ENCODE assay signal across 10 cellular contexts in genomic region chr6:157715766-157716171, GRCh38.
A peak's percentile ranks its signal among the peaks of the same experiment; 100 is the strongest.
DNase-seq lines count a peak whose midpoint lies in the region; ATAC-seq, FAIRE-seq and TF ChIP-seq lines count a peak whose summit lies in the region.
"Had no signal": no experiment of that assay in that cellular context is flagged by ENCODE, and none has a peak within 500 bp of the region (broad histone marks: within the 10 kb centered on the region; RNA-seq: fewer than 3 reads in every experiment).

No MANE protein-coding gene starts in this region.

- H3F3A ChIP-seq in GM23338 (replicated peaks; ENCODE audit: low read depth): no peaks in the 10 kb centered on the region

- no peaks in the 10 kb centered on the region for H3K9me3 Mint-ChIP-seq in GM23338
- H3K9me3 Mint-ChIP-seq: stimulated activated naive CD8-positive, alpha-beta T cell treated with anti-CD3 and anti-CD28 coated beads, Interleukin-15, amount 100 ng/mL, for 72 hours had no signal

- peaks cover 15% of the 10 kb centered on the region for H3K27me3 Mint-ChIP-seq in GM23338 (ENCODE audit: insufficient read depth, low read depth, poor library complexity)

- no peaks in the 10 kb centered on the region for H3K36me3 Mint-ChIP-seq in GM23338 (ENCODE audit: low read depth)

- H3K27me3 ChIP-seq in GM23338 (ENCODE audit: insufficient read depth) (no peaks in the 10 kb centered on the region), breast epithelium (no peaks in the 10 kb centered on the region)

- H3K4me2 ChIP-seq in GM23338: no peak overlapping the region

- 0 out of 2 replicates have a peak, but pooled peaks cover 5% of the 10 kb centered on the region for H3K9me2 ChIP-seq in GM23338 (ENCODE audit: insufficient read depth)

- H3K27ac Mint-ChIP-seq in GM23338: no peak overlapping the region

- no peak overlapping the region for H3K27ac ChIP-seq in GM23338 (ENCODE audit: low read depth)
- peak overlapping the region; percentile 73 to 88 for H3K27ac ChIP-seq in breast epithelium
- no peak overlapping the region for H3K27ac ChIP-seq in kidney (ENCODE audit: low read depth in 2 of 2, low read length in 2 of 2)
- H3K27ac ChIP-seq in skin epidermis: peak overlapping the region in 16 of 21 experiments; percentile 3 to 88 (median 52)
- H3K27ac ChIP-seq: epithelial cell of prostate had no signal

- ATAC-seq in GM23338: peak; percentile 36; the same call in 2 of the 3 replicates
- ATAC-seq in GM18519 (IDR thresholded peaks at IDR 0.05; ENCODE audit: low FRiP score, unreplicated experiment): no peak
- ATAC-seq in GM18870 (IDR thresholded peaks at IDR 0.05; ENCODE audit: unreplicated experiment): no peak
- ATAC-seq: stimulated activated naive CD8-positive, alpha-beta T cell treated with anti-CD3 and anti-CD28 coated beads, Interleukin-15, amount 100 ng/mL, for 72 hours had no signal

- TF ChIP-seq CTCF in GM23338 (conservative IDR thresholded peaks at IDR 0.05; ENCODE audit: low read depth in 2 of 2): no peak
- TF ChIP-seq CTCF in breast epithelium (IDR thresholded peaks at IDR 0.05): peak in 1 of 3 donors; percentile 10
- TF ChIP-seq CTCF in kidney (IDR thresholded peaks at IDR 0.05; ENCODE audit: borderline replicate concordance, extremely low read depth, insufficient read depth): no peak

- peaks cover 34% of the 10 kb centered on the region for H3K4me1 Mint-ChIP-seq in GM23338

- no peak for TF ChIP-seq POLR2A in breast epithelium (IDR thresholded peaks at IDR 0.05)

- no peak overlapping the region for H3K9ac ChIP-seq in kidney (ENCODE audit: low read length in 2 of 2)

- intact Hi-C loops in breast epithelium (cut with DNase I; ENCODE audit: low total_unique reads) (no loop called here), kidney (cut with DNase I) (no loop called here)

- peak overlapping the region; percentile 85 for H2AFZ ChIP-seq in GM23338

- no peaks in the 10 kb centered on the region; the same call in 1 of the 2 replicates for H3K36me3 ChIP-seq in GM23338 (ENCODE audit: insufficient read depth)
- no peaks in the 10 kb centered on the region for H3K36me3 ChIP-seq in breast epithelium
- no peaks in the 10 kb centered on the region for H3K36me3 ChIP-seq in kidney (ENCODE audit: control insufficient read depth in 1 of 2, insufficient read depth in 2 of 2, low read length in 2 of 2)

- no peak overlapping the region for H3K4me3 Mint-ChIP-seq in GM23338
- H3K4me3 Mint-ChIP-seq: stimulated activated naive CD8-positive, alpha-beta T cell treated with anti-CD3 and anti-CD28 coated beads, Interleukin-15, amount 100 ng/mL, for 72 hours had no signal

- H3K4me3 ChIP-seq in GM23338: no peak overlapping the region
- H3K4me3 ChIP-seq in breast epithelium: peak overlapping the region in 2 of 3 donors; percentile 21 to 55
- H3K4me3 ChIP-seq in kidney (ENCODE audit: low read length in 2 of 2): no peak overlapping the region
- no peak overlapping the region for H3K4me3 ChIP-seq in skin epidermis

- H3K4me1 ChIP-seq in GM23338 (ENCODE audit: insufficient read depth): peaks cover 12% of the 10 kb centered on the region; the same call in 1 of the 2 replicates
- H3K4me1 ChIP-seq in breast epithelium: no peaks in the 10 kb centered on the region
- peaks cover 2 to 7% of the 10 kb centered on the region in 2 donors for H3K4me1 ChIP-seq in kidney (ENCODE audit: control insufficient read depth in 1 of 2, insufficient read depth in 1 of 2, low read depth in 1 of 2, low read length in 2 of 2)

- no peaks in the 10 kb centered on the region for H3K79me2 ChIP-seq in GM23338 (replicated peaks; ENCODE audit: insufficient read depth)

- H4K20me1 ChIP-seq in GM23338 (replicated peaks; ENCODE audit: insufficient read depth): no peaks in the 10 kb centered on the region

- no peak for DNase-seq in GM23338 (ENCODE audit: low spot score)
- DNase-seq in breast epithelium (ENCODE audit: low spot score in 2 of 2): peak in 1 of 2 donors; percentile 40
- peak; percentile 89 for DNase-seq in kidney
- DNase-seq in NCI-H187 treated with DMSO at 0.1 percent for 48 hours (lab: John Stamatoyannopoulos, UW): no peak
- no peak for DNase-seq in activated CD8-positive, alpha-beta memory T cell treated with anti-CD3 and anti-CD28 coated beads for 24 hours
- DNase-seq: stimulated activated naive CD8-positive, alpha-beta T cell treated with anti-CD3 and anti-CD28 coated beads, Interleukin-15, amount 100 ng/mL, for 72 hours had no signal

- H3K9me3 ChIP-seq in breast epithelium: no peaks in the 10 kb centered on the region
- no peaks in the 10 kb centered on the region for H3K9me3 ChIP-seq in kidney (ENCODE audit: control insufficient read depth in 1 of 2, low read length in 2 of 2)

- no peak for FAIRE-seq in kidney (lab: Jason Lieb, UNC)

TF ChIP-seq in GM23338, 12 proteins besides CTCF, POLR2A, EP300 and RAD21 (continues in another document):
- no peak for TF ChIP-seq REST (IDR thresholded peaks at IDR 0.05; ENCODE audit: unreplicated experiment)

Comparison
In these comparisons a context has a peak if more than half of its experiments do, and no peak if none do; other contexts are left out.
1. H3K27ac ChIP-seq: peak in breast epithelium (2 of 2) and skin epidermis (16 of 21); none in GM23338 (single experiment) and kidney (0 of 2).
2. H3K4me3 ChIP-seq: peak in breast epithelium (2 of 3); none in GM23338 (single experiment), kidney (0 of 2) and skin epidermis (0 of 7).